Comparison of ENCODE assay signal across 18 cellular contexts in the genomic region with DNA sequence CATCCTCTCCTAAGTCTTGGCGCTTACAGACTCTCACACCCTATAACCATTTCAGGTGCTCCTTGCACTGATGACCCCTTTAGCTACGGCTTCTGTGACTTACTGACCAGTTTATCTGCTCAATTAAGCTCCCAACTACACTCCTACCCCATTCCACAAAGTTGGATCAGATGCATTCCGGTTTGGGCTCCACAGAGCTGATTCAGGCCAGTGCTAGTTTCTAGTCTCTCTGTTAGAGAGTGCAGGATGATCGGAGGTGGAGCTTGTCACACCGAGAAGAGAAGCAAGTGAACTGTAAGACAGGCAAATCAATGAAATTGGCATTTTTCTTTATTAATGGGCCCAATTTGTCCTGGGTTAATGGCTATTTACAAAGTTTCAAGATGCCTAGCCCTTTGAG.
"Had no signal": no experiment of that assay in that cellular context is flagged by ENCODE, and none has a peak within 500 bp of the region (broad histone marks: within the 10 kb centered on the region; RNA-seq: fewer than 3 reads in every experiment).

No MANE protein-coding gene starts in this region.

- H3K4me3 ChIP-seq: cardiac muscle cell, colonic mucosa, esophagus muscularis mucosa, mucosa of descending colon, prostate gland, sigmoid colon had no signal

- DNase-seq: activated CD4-positive, alpha-beta memory T cell treated with anti-CD3 and anti-CD28 coated beads, Interleukin-2, amount 10 ng/mL, durations not matched to agents 7 days and 5 days; activated effector memory CD4-positive, alpha-beta T cell treated with Interleukin-2 at 50 U/mL for 16 hours; activated naive CD4-positive, alpha-beta T cell treated with anti-CD3 and anti-CD28 coated beads, Interleukin-2, amount 50 U/mL, for 16 hours; activated T-cell treated with anti-CD3 and anti-CD28 coated beads, Interleukin-2, amount 50 U/mL, for 4 hours; colonic mucosa; foreskin fibroblast; stimulated activated CD4-positive, alpha-beta T cell treated with anti-CD3 and anti-CD28 coated beads, Interleukin-12 subunit alpha, Interleukin-12 subunit beta, amount 100 ng/mL, for 4 hours; stimulated activated CD4-positive, alpha-beta T cell treated with anti-CD3 and anti-CD28 coated beads, Interleukin-2, amount 100 ng/mL, for 24 hours; T-helper 17 cell; WERI-Rb-1 had no signal

- H3K4me3 Mint-ChIP-seq: activated CD4-positive, alpha-beta memory T cell treated with anti-CD3 and anti-CD28 coated beads, Interleukin-2, amount 10 ng/mL, durations not matched to agents 7 days and 5 days; activated CD4-positive, alpha-beta T cell treated with anti-CD3 and anti-CD28 coated beads for 36 hours; activated T-cell treated with anti-CD3 and anti-CD28 coated beads, Interleukin-2, amount 50 U/mL, for 4 hours; natural killer cell; stimulated activated memory B cell treated with anti-CD40 and anti-IgM and Interleukin-4, amounts not matched to agents 10 μg/mL and 1 μg/mL and 100 μg/mL, for 72 hours; T-helper 17 cell had no signal

- H3K27ac ChIP-seq: cardiac muscle cell, colonic mucosa, esophagus muscularis mucosa, prostate gland, sigmoid colon, WERI-Rb-1 had no signal

- H3K9me3 ChIP-seq: colonic mucosa, esophagus muscularis mucosa, mucosa of descending colon, prostate gland, sigmoid colon had no signal

- H3K4me1 Mint-ChIP-seq: activated CD4-positive, alpha-beta memory T cell treated with anti-CD3 and anti-CD28 coated beads, Interleukin-2, amount 10 ng/mL, durations not matched to agents 7 days and 5 days; activated CD4-positive, alpha-beta T cell treated with anti-CD3 and anti-CD28 coated beads for 36 hours; T-helper 17 cell had no signal

- H3K9me3 Mint-ChIP-seq: activated CD4-positive, alpha-beta memory T cell treated with anti-CD3 and anti-CD28 coated beads, Interleukin-2, amount 10 ng/mL, durations not matched to agents 7 days and 5 days; activated T-cell treated with anti-CD3 and anti-CD28 coated beads, Interleukin-2, amount 50 U/mL, for 4 hours; natural killer cell had no signal

- H3K4me1 ChIP-seq: colonic mucosa, esophagus muscularis mucosa, prostate gland, sigmoid colon had no signal

- H3K36me3 Mint-ChIP-seq: natural killer cell; stimulated activated memory B cell treated with anti-CD40 and anti-IgM and Interleukin-4, amounts not matched to agents 10 μg/mL and 1 μg/mL and 100 μg/mL, for 72 hours had no signal

- H3K27me3 ChIP-seq: colonic mucosa, sigmoid colon had no signal

- H3K27me3 Mint-ChIP-seq: stimulated activated memory B cell treated with anti-CD40 and anti-IgM and Interleukin-4, amounts not matched to agents 10 μg/mL and 1 μg/mL and 100 μg/mL, for 72 hours; T-helper 17 cell had no signal

- H3K36me3 ChIP-seq: cardiac muscle cell, colonic mucosa, esophagus muscularis mucosa, prostate gland, sigmoid colon, WERI-Rb-1 had no signal

- H3K27ac Mint-ChIP-seq: activated CD4-positive, alpha-beta memory T cell treated with anti-CD3 and anti-CD28 coated beads, Interleukin-2, amount 10 ng/mL, durations not matched to agents 7 days and 5 days; activated CD4-positive, alpha-beta T cell treated with anti-CD3 and anti-CD28 coated beads for 36 hours; natural killer cell; stimulated activated memory B cell treated with anti-CD40 and anti-IgM and Interleukin-4, amounts not matched to agents 10 μg/mL and 1 μg/mL and 100 μg/mL, for 72 hours; T-helper 17 cell had no signal
